8 cellular contexts compared by ENCODE assay signal in the genomic region with DNA sequence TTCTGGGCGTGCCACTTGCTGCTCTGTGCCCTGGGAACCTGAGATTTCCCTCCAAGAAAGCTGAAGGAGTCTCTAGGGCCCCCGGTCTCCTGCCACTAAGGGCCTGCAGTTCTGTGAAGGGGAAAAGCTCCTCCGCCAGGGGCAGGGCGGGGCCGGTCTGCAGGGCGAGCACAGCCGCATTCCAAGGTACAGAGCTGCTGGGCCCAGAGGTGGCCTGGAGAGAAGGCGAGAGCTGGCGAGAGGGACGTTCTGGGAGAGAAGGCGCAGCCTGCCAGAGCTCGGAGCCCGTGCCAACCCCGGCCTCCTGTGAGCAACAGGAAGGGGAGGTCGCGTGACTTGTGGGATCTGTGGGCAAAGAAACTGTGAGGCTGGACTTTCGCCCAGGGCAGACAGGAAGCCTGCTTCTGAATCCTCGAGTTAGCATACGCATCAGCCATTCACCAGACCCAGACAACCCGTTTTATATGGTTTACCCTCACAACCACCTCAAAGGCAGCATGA.
DNase-seq lines count a peak whose midpoint lies in the region; ATAC-seq and TF ChIP-seq lines count a peak whose summit lies in the region.

No MANE protein-coding gene starts in this region.

- in situ Hi-C loops in SK-MEL-5 (cut with HindIII; ENCODE audit: low pct_unique_long_range_greater_than_20kb, low sequenced_read_pairs) = no loop called here
- in situ Hi-C loops in astrocyte of the cerebellum (cut with HindIII; ENCODE audit: low sequenced_read_pairs) = no loop called here

- H3K36me3 Mint-ChIP-seq in CD4-positive, alpha-beta memory T cell = no peaks in the 10 kb centered on the region

- peak overlapping the region in 5 of 8 donors; percentile 17 to 61 (median 33) for H3K4me3 Mint-ChIP-seq in CD4-positive, alpha-beta memory T cell

- ATAC-seq in GM21723 (IDR thresholded peaks at IDR 0.05; ENCODE audit: unreplicated experiment) = peak; percentile 76
- no peak for ATAC-seq in HG03565 (IDR thresholded peaks at IDR 0.05; ENCODE audit: unreplicated experiment)
- no peak for ATAC-seq in GM19351 (IDR thresholded peaks at IDR 0.05; ENCODE audit: unreplicated experiment)

- CTCF ChIA-PET in CD4-positive, alpha-beta memory T cell (lab: Charles Lee; ENCODE audit: partially characterized antibody) = no interaction called here

- H3K4me3 ChIP-seq in CD4-positive, alpha-beta memory T cell (ENCODE audit: low read length in 2 of 2) = no peak overlapping the region
- H3K4me3 ChIP-seq in astrocyte of the cerebellum (ENCODE audit: low read depth, low read length) = no peak overlapping the region

- no peaks in the 10 kb centered on the region for H3K27me3 ChIP-seq in CD4-positive, alpha-beta memory T cell (ENCODE audit: insufficient read depth, low read length)
- H3K27me3 ChIP-seq in layer of hippocampus (ENCODE audit: control insufficient read depth, insufficient read depth, low read length) = no peaks in the 10 kb centered on the region

- H3K9me3 Mint-ChIP-seq in CD4-positive, alpha-beta memory T cell = peaks cover 0 to 1% (median 0%) of the 10 kb centered on the region in 8 donors

- H3K27me3 Mint-ChIP-seq in CD4-positive, alpha-beta memory T cell = no peaks in the 10 kb centered on the region

- intact Hi-C loops in CD4-positive, alpha-beta memory T cell (cut with micrococcal nuclease) = loop anchor here (10.0 kb wide), 1 partner anchor 97 kb away; a partner anchor contains a TSS

- peak overlapping the region in 4 of 7 donors; percentile 37 to 85 (median 66) for H3K27ac Mint-ChIP-seq in CD4-positive, alpha-beta memory T cell

- POLR2A ChIA-PET in CD4-positive, alpha-beta memory T cell (lab: Charles Lee; ENCODE audit: partially characterized antibody) = interaction anchor here (1.1 kb wide), 1 partner anchor 18 kb away, joined by 3 read pairs; no protein-coding TSS in a partner anchor

- DNase-seq in CD4-positive, alpha-beta memory T cell = peak in 4 of 5 donors; percentile 11 to 48 (median 30)
- DNase-seq in SK-MEL-5 (ENCODE audit: low read depth, low spot score) (peak; percentile 82), astrocyte of the cerebellum (ENCODE audit: low read depth) (peak; percentile 94)
- peak; percentile 31 for DNase-seq in stimulated activated CD8-positive, alpha-beta memory T cell treated with anti-CD3 and anti-CD28 coated beads, Interleukin-12 subunit alpha, Interleukin-12 subunit beta, amount 100 ng/mL, for 1 hour (ENCODE audit: low read depth)

- no peaks in the 10 kb centered on the region for H3K36me3 ChIP-seq in CD4-positive, alpha-beta memory T cell (ENCODE audit: insufficient read depth, low read length)

- peak; percentile 40 for TF ChIP-seq CTCF in astrocyte of the cerebellum (IDR thresholded peaks at IDR 0.05; ENCODE audit: low read depth, low read length, missing control alignments)

- peaks cover 29 to 52% (median 40%) of the 10 kb centered on the region in 4 donors for H3K4me1 Mint-ChIP-seq in CD4-positive, alpha-beta memory T cell

- peaks cover 55% of the 10 kb centered on the region for H3K4me1 ChIP-seq in CD4-positive, alpha-beta memory T cell (ENCODE audit: insufficient read depth, low read length)

- H3K27ac ChIP-seq in CD4-positive, alpha-beta memory T cell (ENCODE audit: low read depth, low read length) = no peak overlapping the region
- peak overlapping the region; percentile 6 for H3K27ac ChIP-seq in layer of hippocampus (ENCODE audit: low read depth, low read length)

- H3K9me3 ChIP-seq in CD4-positive, alpha-beta memory T cell (ENCODE audit: control insufficient read depth in 1 of 2, low read length in 2 of 2) = no peaks in the 10 kb centered on the region

Comparison
In these comparisons a context has a peak if more than half of its experiments do, and no peak if none do; other contexts are left out.
1. DNase-seq: peak in every context shown above with its lines; median percentile 94 in astrocyte of the cerebellum; 82 in SK-MEL-5; 31 in stimulated activated CD8-positive, alpha-beta memory T cell treated with anti-CD3 and anti-CD28 coated beads, Interleukin-12 subunit alpha, Interleukin-12 subunit beta, amount 100 ng/mL, for 1 hour; 30 in CD4-positive, alpha-beta memory T cell.